Comparison of ENCODE assay signal across 9 cellular contexts in genomic region chr19:1122972-1123363, GRCh38. TPM values are rescaled to one million over a fixed set of nuclear protein-coding genes. Genes with fewer than 3 reads are reported as not detected.
DNase-seq lines count a peak whose midpoint lies in the region; ATAC-seq and TF ChIP-seq lines count a peak whose summit lies in the region.
"Had no signal": no experiment of that assay in that cellular context is flagged by ENCODE, and none has a peak within 500 bp of the region (broad histone marks: within the 10 kb centered on the region; RNA-seq: fewer than 3 reads in every experiment).

No MANE protein-coding gene starts in this region.

- H3K9me3 ChIP-seq in PC-3 (ENCODE audit: low read length), result no peaks in the 10 kb centered on the region

- TF ChIP-seq CTCF in PC-3 (conservative IDR thresholded peaks at IDR 0.05; ENCODE audit: low read depth, low read length), result no peak

- no peak overlapping the region for H3K27ac Mint-ChIP-seq in natural killer cell treated with Interleukin-12 subunit alpha and Interleukin-12 subunit beta and Interleukin-15 and Interleukin-18, amount 100 ng/mL, for 72 hours

- no peak overlapping the region for H3K27ac ChIP-seq in PC-3 (ENCODE audit: low read length)

- intact Hi-C loops in PC-3 (cut with micrococcal nuclease) (no loop called here), head of caudate nucleus (cut with DNase I) (no loop called here)

- H4K20me1 ChIP-seq in PC-3 (ENCODE audit: low read length), result 0 out of 2 replicates have a peak, but pooled peaks cover 3% of the 10 kb centered on the region

- H3K9me3 Mint-ChIP-seq in natural killer cell treated with Interleukin-12 subunit alpha and Interleukin-12 subunit beta and Interleukin-15 and Interleukin-18, amount 100 ng/mL, for 72 hours, result no peaks in the 10 kb centered on the region
- H3K9me3 Mint-ChIP-seq: naive B cell had no signal

- H3F3A ChIP-seq in PC-3 (ENCODE audit: low read length, unreplicated experiment), result no peaks in the 10 kb centered on the region

- CTCF ChIA-PET in PC-3 (lab: Charles Lee), result no interaction called here

- ATAC-seq in PC-3 (peak; percentile 82), GM21723 (IDR thresholded peaks at IDR 0.05; ENCODE audit: unreplicated experiment) (no peak)
- ATAC-seq in natural killer cell treated with Interleukin-12 subunit alpha and Interleukin-12 subunit beta and Interleukin-15 and Interleukin-18, amount 100 ng/mL, for 72 hours, result peak; percentile 80 to 87

- 0 out of 2 replicates have a peak, but pooled peaks cover 6% of the 10 kb centered on the region for H3K79me2 ChIP-seq in PC-3 (ENCODE audit: low read length)

- peaks cover 24% of the 10 kb centered on the region for H3K36me3 ChIP-seq in PC-3 (ENCODE audit: low read depth, low read length)

- no TSS peak for BruUV-seq in PC-3 (replicated peaks; lab: Mats Ljungman, UMichigan)

- H3K4me3 Mint-ChIP-seq in natural killer cell treated with Interleukin-12 subunit alpha and Interleukin-12 subunit beta and Interleukin-15 and Interleukin-18, amount 100 ng/mL, for 72 hours, result no peak overlapping the region
- H3K4me3 Mint-ChIP-seq: naive B cell had no signal

- no peaks in the 10 kb centered on the region for H3K9me2 ChIP-seq in PC-3 (replicated peaks; ENCODE audit: low read length)

- no peaks in the 10 kb centered on the region for H3K27me3 ChIP-seq in PC-3 (ENCODE audit: low read length)

- H3K4me1 ChIP-seq in PC-3 (ENCODE audit: insufficient read depth, low read length), result no peaks in the 10 kb centered on the region; the same call in 1 of the 2 replicates

- no peaks in the 10 kb centered on the region for H3K27me3 Mint-ChIP-seq in natural killer cell treated with Interleukin-12 subunit alpha and Interleukin-12 subunit beta and Interleukin-15 and Interleukin-18, amount 100 ng/mL, for 72 hours
- H3K27me3 Mint-ChIP-seq: naive B cell had no signal

- H3K4me3 ChIP-seq in PC-3 (ENCODE audit: low read length), result no peak overlapping the region

- H3K36me3 Mint-ChIP-seq in natural killer cell treated with Interleukin-12 subunit alpha and Interleukin-12 subunit beta and Interleukin-15 and Interleukin-18, amount 100 ng/mL, for 72 hours, result no peaks in the 10 kb centered on the region
- H3K36me3 Mint-ChIP-seq: naive B cell had no signal

- H3K4me1 Mint-ChIP-seq in natural killer cell treated with Interleukin-12 subunit alpha and Interleukin-12 subunit beta and Interleukin-15 and Interleukin-18, amount 100 ng/mL, for 72 hours (ENCODE audit: low read depth in 2 of 2), result peaks cover 0 to 23% of the 10 kb centered on the region in 2 donors

- H3K9ac ChIP-seq in PC-3 (ENCODE audit: low read length), result no peak overlapping the region

- DNase-seq in activated CD8-positive, alpha-beta memory T cell treated with anti-CD3 and anti-CD28 coated beads for 48 hours (ENCODE audit: low read depth in 2 of 3, low spot score in 2 of 3), result peak; percentile 41 to 76 (median 44)
- DNase-seq in activated CD8-positive, alpha-beta memory T cell treated with anti-CD3 and anti-CD28 coated beads, Interleukin-2, amount 50 U/mL, for 4 hours, result no peak
- DNase-seq in PC-3 (peak; percentile 76), dermis blood vessel endothelial cell (peak; percentile 90), head of caudate nucleus (no peak), NCI-H1105 (lab: John Stamatoyannopoulos, UW) (no peak)
- peak; percentile 78 for DNase-seq in natural killer cell treated with Interleukin-12 subunit alpha and Interleukin-12 subunit beta and Interleukin-15 and Interleukin-18, amount 100 ng/mL, for 72 hours (ENCODE audit: low spot score)
- DNase-seq: naive B cell had no signal

- no peak overlapping the region for H2AFZ ChIP-seq in PC-3 (ENCODE audit: low read length)

- H3K4me2 ChIP-seq in PC-3 (ENCODE audit: low read length), result no peak overlapping the region

- POLR2A ChIA-PET in PC-3 (lab: Charles Lee; ENCODE audit: unreplicated experiment), result no interaction called here

RNA-seq across cellular contexts. Expression of gene GPX4, which starts 19.2 kb away (rescaled TPM):
- total RNA-seq in PC-3 (2014; rRNA removed) (517 and 644 TPM in 2 replicates), dermis blood vessel endothelial cell (281 and 591 TPM in 2 replicates)
- 100 to 1,000 TPM in 1 of 2 donors, 10 to 100 TPM in 1; 86.4 to 174 TPM for total RNA-seq in natural killer cell treated with Interleukin-12 subunit alpha and Interleukin-12 subunit beta and Interleukin-15 and Interleukin-18, amount 100 ng/mL, for 72 hours

RNA-seq across cellular contexts. Expression of gene POLR2E, which starts 27.8 kb away (rescaled TPM):
- total RNA-seq in PC-3 (2014; rRNA removed) (335 and 375 TPM in 2 replicates), dermis blood vessel endothelial cell (71.5 and 193 TPM in 2 replicates)
- total RNA-seq in natural killer cell treated with Interleukin-12 subunit alpha and Interleukin-12 subunit beta and Interleukin-15 and Interleukin-18, amount 100 ng/mL, for 72 hours, result 100 to 1,000 TPM; 168 to 241 TPM

RNA-seq across cellular contexts. Expression of gene SBNO2, which starts 51.1 kb away (rescaled TPM):
- 62.4 and 75.0 TPM in 2 replicates for total RNA-seq in PC-3 (2014; rRNA removed)
- total RNA-seq in dermis blood vessel endothelial cell, result 37.1 and 52.2 TPM in 2 replicates
- 100 to 1,000 TPM; 204 to 205 TPM for total RNA-seq in natural killer cell treated with Interleukin-12 subunit alpha and Interleukin-12 subunit beta and Interleukin-15 and Interleukin-18, amount 100 ng/mL, for 72 hours

RNA-seq across cellular contexts. Expression of gene ARHGAP45, which starts 56.0 kb away (rescaled TPM):
- 45.3 and 68.4 TPM in 2 replicates for total RNA-seq in PC-3 (2014; rRNA removed)
- 40.3 and 55.5 TPM in 2 replicates for total RNA-seq in dermis blood vessel endothelial cell
- total RNA-seq in natural killer cell treated with Interleukin-12 subunit alpha and Interleukin-12 subunit beta and Interleukin-15 and Interleukin-18, amount 100 ng/mL, for 72 hours, result 100 to 1,000 TPM; 320 to 338 TPM

Comparison
In these comparisons a context has a peak if more than half of its experiments do, and no peak if none do; other contexts are left out.
1. DNase-seq: peak in activated CD8-positive, alpha-beta memory T cell treated with anti-CD3 and anti-CD28 coated beads for 48 hours (3 of 3), PC-3 (single experiment), dermis blood vessel endothelial cell (single experiment) and natural killer cell treated with Interleukin-12 subunit alpha and Interleukin-12 subunit beta and Interleukin-15 and Interleukin-18, amount 100 ng/mL, for 72 hours (single experiment); none in activated CD8-positive, alpha-beta memory T cell treated with anti-CD3 and anti-CD28 coated beads, Interleukin-2, amount 50 U/mL, for 4 hours (single experiment), head of caudate nucleus (0 of 42) and NCI-H1105 (single experiment).